ENCODE assay signal across 8 cellular contexts in the genomic region with DNA sequence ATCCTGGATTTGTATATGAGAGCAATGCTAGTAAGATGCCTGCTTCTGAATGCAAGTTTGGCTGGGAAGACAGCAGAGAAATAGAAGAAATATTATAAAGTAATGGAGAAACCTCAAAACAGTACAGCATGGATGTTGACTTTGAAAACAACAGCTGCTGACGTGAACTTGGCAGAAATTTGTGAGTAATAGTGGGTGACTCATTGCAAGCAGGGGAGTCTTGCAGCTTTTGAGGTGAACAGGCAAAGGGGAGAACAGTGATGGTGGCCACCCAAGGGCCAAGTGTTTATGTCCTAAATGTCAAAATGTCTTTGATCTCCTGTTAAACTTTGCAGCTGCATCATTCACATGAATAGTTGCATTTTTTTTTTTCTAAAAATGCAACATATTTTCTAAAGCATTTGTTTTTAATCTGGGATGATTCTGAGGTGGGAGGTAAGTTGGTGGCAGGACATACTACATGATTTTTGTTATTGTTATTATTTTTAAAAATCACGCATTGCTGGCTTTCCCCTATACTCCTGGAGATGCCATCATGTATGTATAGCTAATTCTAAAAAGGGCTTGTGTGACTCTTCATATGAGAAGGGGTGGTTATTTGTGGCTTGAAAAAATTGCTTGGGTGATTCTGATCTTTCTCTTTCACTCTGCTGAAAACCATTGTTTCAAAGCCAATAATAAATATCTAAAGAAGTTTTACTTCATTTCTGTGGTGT.
DNase-seq lines count a peak whose midpoint lies in the region; ATAC-seq, FAIRE-seq and TF ChIP-seq lines count a peak whose summit lies in the region.
"Not testable (repeated sequence)": the region's sequence is repeated elsewhere in the genome, so short reads cannot be mapped to it uniquely, and the experiment has no call there.

No MANE protein-coding gene starts in this region.

- H3K9ac ChIP-seq in K562 (ENCODE audit: insufficient read depth in 1 of 2, low read depth in 2 of 2, low read length in 2 of 2): not testable (repeated sequence)

- not testable (repeated sequence) for H3K79me2 ChIP-seq in ACC112 (ENCODE audit: control insufficient read depth, insufficient read depth, low read length, unreplicated experiment); K562 (ENCODE audit: control insufficient read depth, insufficient read depth, low read length)

- H3K4me1 ChIP-seq in ACC112 (ENCODE audit: control insufficient read depth, insufficient read depth, low read length, unreplicated experiment); K562 (replicated peaks in 1 of 2; ENCODE audit: control insufficient read depth in 2 of 2, insufficient read depth in 2 of 2, low read length in 2 of 2); cardiac muscle cell (ENCODE audit: low read depth): not testable (repeated sequence)

- not testable (repeated sequence) for H3K9me1 ChIP-seq in K562 (ENCODE audit: control insufficient read depth, insufficient read depth, low read length)

- POLR2A ChIA-PET in K562 (lab: Yijun Ruan, JAX): not testable (repeated sequence)

- WGBS in K562 (ENCODE audit: insufficient coverage, low coverage, missing lambda C conversion rate): 76% methylated on average over 2 of the region's 2 CpGs

- CTCF ChIA-PET in K562 (lab: Yijun Ruan, JAX; ENCODE audit: low intra/inter-chr PET ratio): not testable (repeated sequence)

- H4K20me1 ChIP-seq in K562 (replicated peaks; ENCODE audit: control insufficient read depth, insufficient read depth, low read length): not testable (repeated sequence)

- not testable (repeated sequence) for H3K4me2 ChIP-seq in K562 (ENCODE audit: insufficient read depth, low read length)

- TF ChIP-seq POLR2A in K562 (conservative IDR thresholded peaks at IDR 0.05): not testable (repeated sequence)

- TF ChIP-seq EP300 in K562 (IDR thresholded peaks at IDR 0.05; ENCODE audit: low read length): not testable (repeated sequence)

- TF ChIP-seq CTCF in K562 (IDR thresholded peaks at IDR 0.05 in 2 of 3, conservative IDR thresholded peaks at IDR 0.05 in 1 of 3; ENCODE audit: insufficient read depth in 2 of 3, low read depth in 1 of 3, low read length in 3 of 3); cardiac muscle cell (IDR thresholded peaks at IDR 0.05; ENCODE audit: low read depth, low read length): not testable (repeated sequence)

- in situ Hi-C loops in K562 (cut with MboI): not testable (repeated sequence)

- not testable (repeated sequence) for H3K9me3 ChIP-seq in K562 (replicated peaks; ENCODE audit: control insufficient read depth, insufficient read depth, low read depth, low read length); cardiac muscle cell (ENCODE audit: low read depth)

- peak overlapping the region; percentile 48; the same call in 1 of the 2 replicates for H3K27ac ChIP-seq in ACC112 (ENCODE audit: low read depth, low read length)
- H3K27ac ChIP-seq in K562 (ENCODE audit: extremely low read depth, low read depth, low read length): not testable (repeated sequence)
- H3K27ac ChIP-seq in cardiac muscle cell: peak overlapping the region; percentile 55

- not testable (repeated sequence) for TF ChIP-seq RAD21 in K562 (CRISPR knock-in tag; conservative IDR thresholded peaks at IDR 0.05 in 1 of 2, IDR thresholded peaks at IDR 0.05 in 1 of 2)

- DNase-seq in T1000 (lab: John Stamatoyannopoulos, UW) (peak; percentile 3), cardiac muscle cell (ENCODE audit: low read depth in 1 of 2, low spot score in 1 of 2) (peak in 1 of 2 donors; percentile 63)
- DNase-seq in K562 (ENCODE audit: extremely low read depth in 1 of 4, low spot score in 3 of 4): not testable (repeated sequence)

- not testable (repeated sequence) for H3K36me3 ChIP-seq in ACC112 (ENCODE audit: insufficient read depth, low read length)
- H3K36me3 ChIP-seq in K562 (ENCODE audit: control insufficient read depth, insufficient read depth, low read length) (peaks cover 45% of the 10 kb centered on the region; the same call in 2 of the 3 replicates), cardiac muscle cell (peaks cover 27% of the 10 kb centered on the region)

- ATAC-seq in GM18909 (IDR thresholded peaks at IDR 0.05; ENCODE audit: poor library complexity, unreplicated experiment) (peak; percentile 60), GM21619 (IDR thresholded peaks at IDR 0.05; ENCODE audit: unreplicated experiment) (peak; percentile 63), HG02938 (IDR thresholded peaks at IDR 0.05; ENCODE audit: unreplicated experiment) (peak; percentile 66), HG03469 (IDR thresholded peaks at IDR 0.05; ENCODE audit: unreplicated experiment) (peak; percentile 55)
- not testable (repeated sequence) for ATAC-seq in K562

- not testable (repeated sequence) for H2AFZ ChIP-seq in ACC112 (ENCODE audit: low read length, unreplicated experiment); K562 (ENCODE audit: low read depth, low read length)

- not testable (repeated sequence) for H3K27me3 ChIP-seq in ACC112 (ENCODE audit: insufficient read depth, low read length); K562 (ENCODE audit: control insufficient read depth in 2 of 2, insufficient read depth in 2 of 2, low read length in 2 of 2); cardiac muscle cell

- not testable (repeated sequence) for BruUV-seq in K562 (replicated peaks; lab: Mats Ljungman, UMichigan)

- FAIRE-seq in K562 (lab: Jason Lieb, UNC): not testable (repeated sequence)

- intact Hi-C loops in K562 (cut with micrococcal nuclease): not testable (repeated sequence)

- H3K4me3 ChIP-seq in ACC112 (ENCODE audit: low read depth, low read length); K562; cardiac muscle cell: not testable (repeated sequence)

TF ChIP-seq in K562, 482 proteins besides CTCF, POLR2A, EP300 and RAD21:
- TF ChIP-seq FOSL1 (tag; conservative IDR thresholded peaks at IDR 0.05): peak; percentile 49; the same call in 1 of the 2 replicates
